8 cellular contexts compared by ENCODE assay signal in the genomic region with DNA sequence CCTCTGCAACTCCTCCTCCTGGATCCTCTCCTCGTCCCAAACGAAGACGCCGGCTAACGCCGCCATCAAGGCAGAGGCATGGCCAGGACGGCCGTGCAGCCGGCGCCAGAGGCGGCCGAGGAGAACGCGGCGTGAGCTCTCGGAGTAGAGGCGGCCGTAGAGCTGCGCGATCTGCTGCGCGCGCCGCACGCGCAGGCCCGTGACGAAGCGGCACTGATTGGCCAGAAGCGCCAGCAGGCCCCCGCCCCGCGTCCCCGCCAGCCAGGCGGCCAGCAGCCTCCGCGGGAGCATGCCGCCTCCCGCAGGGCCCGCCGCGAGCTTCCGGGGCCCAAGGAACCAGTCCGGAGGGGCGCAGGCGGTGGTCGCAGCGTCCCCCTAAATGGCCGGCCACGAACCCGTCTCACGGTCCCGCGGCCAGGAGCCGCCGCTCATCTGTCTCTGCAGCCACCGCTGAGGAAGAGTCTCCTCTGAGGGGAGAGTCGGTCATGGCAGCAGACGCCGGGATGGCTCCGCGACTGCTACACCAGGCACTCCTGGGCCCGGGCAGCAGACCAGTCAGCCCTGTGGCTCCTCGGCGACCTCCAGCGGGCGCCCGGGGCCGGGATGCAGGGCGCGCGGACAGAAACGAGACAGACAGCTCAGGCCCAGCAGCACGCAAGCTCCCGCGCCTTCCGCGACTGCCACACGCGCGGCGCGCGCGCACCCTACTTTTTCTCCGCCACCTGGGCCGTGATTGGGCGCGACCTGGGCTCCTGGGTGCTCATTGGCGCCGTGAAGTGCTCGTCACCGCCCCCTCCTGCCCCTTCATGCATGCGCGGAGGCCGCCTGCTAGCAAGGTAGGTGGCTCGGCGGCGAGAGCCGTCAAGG. TPM values are rescaled to one million over a fixed set of nuclear protein-coding genes. Genes with fewer than 3 reads are reported as not detected.
DNase-seq lines count a peak whose midpoint lies in the region; ATAC-seq and TF ChIP-seq lines count a peak whose summit lies in the region.

A gene with protein sequence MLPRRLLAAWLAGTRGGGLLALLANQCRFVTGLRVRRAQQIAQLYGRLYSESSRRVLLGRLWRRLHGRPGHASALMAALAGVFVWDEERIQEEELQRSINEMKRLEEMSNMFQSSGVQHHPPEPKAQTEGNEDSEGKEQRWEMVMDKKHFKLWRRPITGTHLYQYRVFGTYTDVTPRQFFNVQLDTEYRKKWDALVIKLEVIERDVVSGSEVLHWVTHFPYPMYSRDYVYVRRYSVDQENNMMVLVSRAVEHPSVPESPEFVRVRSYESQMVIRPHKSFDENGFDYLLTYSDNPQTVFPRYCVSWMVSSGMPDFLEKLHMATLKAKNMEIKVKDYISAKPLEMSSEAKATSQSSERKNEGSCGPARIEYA (minus strand): TSS at position 684 of the 867 bp plus-strand sequence. CDS start 393 bp downstream, at position 291.

- H3K4me3 ChIP-seq in ascending aorta (peak within 1 kb of the TSS; percentile 92 to 99), right cardiac atrium (ENCODE audit: low read length) (peak within 1 kb of the TSS; percentile 72), vagina (peak within 1 kb of the TSS; percentile 83 to 88)

- H3K4me1 ChIP-seq in ascending aorta: peaks cover 12 to 39% of the 10 kb centered on the region in 2 donors
- peaks cover 12% of the 10 kb centered on the region for H3K4me1 ChIP-seq in right cardiac atrium (ENCODE audit: control insufficient read depth, insufficient read depth, low read length)
- peaks cover 55% of the 10 kb centered on the region for H3K4me1 ChIP-seq in vagina

- H3K4me1 Mint-ChIP-seq in T-helper 2 cell treated with Interferon-gamma antibody and Interleukin-4, amounts not matched to agents 5 μg/mL and 100 μg/mL, for 36 hours (ENCODE audit: low read depth): peaks cover 43% of the 10 kb centered on the region

- WGBS in right cardiac atrium: under 1% methylated on average over 100 of the region's 100 CpGs

- no peaks in the 10 kb centered on the region for H3K9me3 Mint-ChIP-seq in T-helper 2 cell treated with Interferon-gamma antibody and Interleukin-4, amounts not matched to agents 5 μg/mL and 100 μg/mL, for 36 hours

- peak within 1 kb of the TSS; percentile 94 for H3K4me3 Mint-ChIP-seq in T-helper 2 cell treated with Interferon-gamma antibody and Interleukin-4, amounts not matched to agents 5 μg/mL and 100 μg/mL, for 36 hours

- H3K36me3 ChIP-seq in ascending aorta: no peaks in the 10 kb centered on the region
- no peaks in the 10 kb centered on the region for H3K36me3 ChIP-seq in vagina

- TF ChIP-seq POLR2A in vagina (IDR thresholded peaks at IDR 0.05): peak; percentile 35 to 90

- peak within 1 kb of the TSS; percentile 92 to 97 for H3K27ac ChIP-seq in ascending aorta
- H3K27ac ChIP-seq in right cardiac atrium (ENCODE audit: low read length): peak within 1 kb of the TSS; percentile 91
- peak within 1 kb of the TSS; percentile 93 for H3K27ac ChIP-seq in vagina

- H3K27ac Mint-ChIP-seq in T-helper 2 cell treated with Interferon-gamma antibody and Interleukin-4, amounts not matched to agents 5 μg/mL and 100 μg/mL, for 36 hours: peak within 1 kb of the TSS; percentile 91

- ATAC-seq in GM18499 (IDR thresholded peaks at IDR 0.05; ENCODE audit: insufficient read depth, unreplicated experiment) (peak; percentile 68), HG02943 (IDR thresholded peaks at IDR 0.05; ENCODE audit: low read depth, unreplicated experiment) (peak; percentile 87), right cardiac atrium (peak; percentile 98)

- TF ChIP-seq CTCF in ascending aorta (IDR thresholded peaks at IDR 0.05) (peak in 1 of 3 experiments; percentile 3), vagina (IDR thresholded peaks at IDR 0.05) (peak in 1 of 3 experiments; percentile 20)

- no peaks in the 10 kb centered on the region for H3K27me3 ChIP-seq in ascending aorta
- no peaks in the 10 kb centered on the region for H3K27me3 ChIP-seq in right cardiac atrium (ENCODE audit: control insufficient read depth, insufficient read depth)
- no peaks in the 10 kb centered on the region for H3K27me3 ChIP-seq in vagina

- peaks cover 23% of the 10 kb centered on the region for H3K36me3 Mint-ChIP-seq in T-helper 2 cell treated with Interferon-gamma antibody and Interleukin-4, amounts not matched to agents 5 μg/mL and 100 μg/mL, for 36 hours (ENCODE audit: low read depth)

- intact Hi-C loops in ascending aorta (cut with DNase I): loop anchor here (1.0 to 5.0 kb wide), 4 partner anchors 58 to 319 kb away; a partner anchor contains a TSS
- intact Hi-C loops in right cardiac atrium (cut with DNase I): loop anchor here in 3 of 4 donors (5.0 kb wide), 2 partner anchors 44 to 54 kb away; no protein-coding TSS in a partner anchor
- intact Hi-C loops in vagina (cut with DNase I): loop anchor here (5.0 kb wide), 1 partner anchor 54 kb away; no protein-coding TSS in a partner anchor

- DNase-seq in NCI-H1930 (lab: John Stamatoyannopoulos, UW): peak; percentile 95 to 96
- peak; percentile 99 for DNase-seq in T-helper 2 cell treated with Interferon-gamma antibody and Interleukin-4, amounts not matched to agents 5 μg/mL and 100 μg/mL, for 36 hours (ENCODE audit: low spot score)
- peak; percentile 93 to 99 for DNase-seq in ascending aorta (ENCODE audit: low spot score in 2 of 2)
- DNase-seq in right cardiac atrium: peak; percentile 99 to 100 (median 100)
- DNase-seq in putamen (ENCODE audit: low spot score): peak; percentile 96
- peak in 1 of 2 donors; percentile 96 for DNase-seq in vagina (ENCODE audit: extremely low spot score in 2 of 2)

- no peaks in the 10 kb centered on the region for H3K9me3 ChIP-seq in ascending aorta
- H3K9me3 ChIP-seq in right cardiac atrium (ENCODE audit: control insufficient read depth, low read length): no peaks in the 10 kb centered on the region
- no peaks in the 10 kb centered on the region for H3K9me3 ChIP-seq in vagina

- no peaks in the 10 kb centered on the region for H3K27me3 Mint-ChIP-seq in T-helper 2 cell treated with Interferon-gamma antibody and Interleukin-4, amounts not matched to agents 5 μg/mL and 100 μg/mL, for 36 hours (ENCODE audit: low read depth)

RNA-seq across cellular contexts. Expression of the gene that starts here (rescaled TPM):
- total RNA-seq in ascending aorta (85.6 TPM), right cardiac atrium (100 to 1,000 TPM; 142 to 184 (median 156) TPM), vagina (69.5 TPM)
- 61.9 TPM for polyA plus RNA-seq in right cardiac atrium
